8 cellular contexts compared by ENCODE assay signal in genomic region chr6:6407061-6407723, GRCh38.
A peak's percentile ranks its signal among the peaks of the same experiment; 100 is the strongest.
DNase-seq lines count a peak whose midpoint lies in the region; ATAC-seq, FAIRE-seq and TF ChIP-seq lines count a peak whose summit lies in the region.

No MANE protein-coding gene starts in this region.

- TF ChIP-seq RAD21 in GM12878 (IDR thresholded peaks at IDR 0.05; ENCODE audit: insufficient read depth, low read depth, low read length) = 0 out of 2 replicates have a peak, but pooled peaks have one; percentile 8

- SMC1A ChIA-PET in GM12878 (lab: Charles Lee; ENCODE audit: uncharacterized antibody, unreplicated experiment) = interaction anchor here (0.6 to 6.7 kb wide), 33 partner anchors 8 to 275 kb away, joined by 3 to 167 read pairs (median 5); no protein-coding TSS in a partner anchor

- BruUV-seq in GM12878 (replicated peaks; lab: Mats Ljungman, UMichigan) = no TSS peak

- peak; percentile 100 for FAIRE-seq in GM12878 (lab: Jason Lieb, UNC)

- H2AFZ ChIP-seq in GM12878 (ENCODE audit: control insufficient read depth, low read depth, low read length) = peak overlapping the region; percentile 24

- no peaks in the 10 kb centered on the region for H3K27me3 ChIP-seq in GM12878 (replicated peaks in 1 of 2; ENCODE audit: control insufficient read depth in 2 of 2, insufficient read depth in 2 of 2, low read length in 1 of 2)

- intact Hi-C loops in GM12878 (cut with micrococcal nuclease; ENCODE audit: unreplicated experiment) = loop anchor here (1.0 to 5.0 kb wide), 5 partner anchors 15 to 180 kb away; partner anchors contain the start of gene LY86

- ATAC-seq in GM19455 (IDR thresholded peaks at IDR 0.05; ENCODE audit: unreplicated experiment) (peak; percentile 98), HG03196 (IDR thresholded peaks at IDR 0.05; ENCODE audit: unreplicated experiment) (peak; percentile 96), GM12878 (peak; percentile 95)

- peak; percentile 47; the same call in 1 of the 2 replicates for TF ChIP-seq POLR2A in GM12878 (IDR thresholded peaks at IDR 0.05; ENCODE audit: low read depth, low read length)

- peak overlapping the region; percentile 23; the same call in 1 of the 2 replicates for H3K4me3 ChIP-seq in GM12878
- H3K4me3 ChIP-seq in coronary artery = no peak overlapping the region

- H3K9ac ChIP-seq in GM12878 (ENCODE audit: control insufficient read depth, insufficient read depth, low read length) = peak overlapping the region; percentile 1; the same call in 1 of the 2 replicates

- H3K4me1 ChIP-seq in GM12878 (ENCODE audit: control insufficient read depth, insufficient read depth, low read length) = peaks cover 22% of the 10 kb centered on the region

- DNase-seq in GDM1 (lab: John Stamatoyannopoulos, UW) (peak; percentile 26), GM12878 (ENCODE audit: low read depth, low spot score) (peak; percentile 97), NCI-H2196 (lab: John Stamatoyannopoulos, UW; ENCODE audit: unreplicated experiment) (no peak), coronary artery (ENCODE audit: low spot score) (no peak), Ammon's horn (ENCODE audit: low spot score) (no peak), iPS-NIHi7 (ENCODE audit: extremely low spot score) (no peak)

- peak; percentile 76 to 83; a peak in 3 of 4 replicates for TF ChIP-seq EP300 in GM12878 (IDR thresholded peaks at IDR 0.05; ENCODE audit: borderline replicate concordance in 1 of 2, control insufficient read depth in 1 of 2, low read depth in 2 of 2, low read length in 2 of 2)

- RAD21 ChIA-PET in GM12878 (lab: Charles Lee; ENCODE audit: unreplicated experiment) = interaction anchor here (0.7 to 3.7 kb wide), 22 partner anchors 9 to 182 kb away, joined by 3 to 110 read pairs (median 5); partner anchors contain the start of genes F13A1 and LY86

- H3K9me3 ChIP-seq in GM12878 (replicated peaks; ENCODE audit: control insufficient read depth, insufficient read depth, low read length) = no peaks in the 10 kb centered on the region; the same call in 2 of the 3 replicates

- 1% methylated on average over 4 of the region's 4 CpGs for WGBS in GM12878 (ENCODE audit: insufficient coverage, insufficient replicate concordance, low lambda C conversion rate, missing lambda C conversion rate)

- no peaks in the 10 kb centered on the region for H3K79me2 ChIP-seq in GM12878 (ENCODE audit: control insufficient read depth, insufficient read depth, low read length)

- H4K20me1 ChIP-seq in GM12878 (ENCODE audit: control insufficient read depth, insufficient read depth) = no peaks in the 10 kb centered on the region

- CTCF ChIA-PET in GM12878 (lab: Yijun Ruan, JAX) = interaction anchor here (0.7 to 4.0 kb wide), 22 partner anchors 8 to 235 kb away, joined by 3 to 21 read pairs (median 4); no protein-coding TSS in a partner anchor

- in situ Hi-C loops in GM12878 (cut with MboI) = loop anchor here (5.0 kb wide), 1 partner anchor 75 kb away; no protein-coding TSS in a partner anchor

- H3K36me3 ChIP-seq in GM12878 (ENCODE audit: control insufficient read depth in 2 of 2, insufficient read depth in 2 of 2, low read length in 1 of 2) = no peaks in the 10 kb centered on the region

- POLR2A ChIA-PET in GM12878 (lab: Charles Lee) = interaction anchor here (0.6 to 3.9 kb wide), 12 partner anchors 9 to 381 kb away, joined by 3 to 27 read pairs (median 4); no protein-coding TSS in a partner anchor

- H3K27ac ChIP-seq in GM12878 (ENCODE audit: control insufficient read depth, insufficient read depth) (peak overlapping the region; percentile 54), coronary artery (no peak overlapping the region)

- H3K4me2 ChIP-seq in GM12878 (ENCODE audit: control insufficient read depth, insufficient read depth) = peak overlapping the region; percentile 70

- TF ChIP-seq CTCF in GM12878 (IDR thresholded peaks at IDR 0.05 in 2 of 3, conservative IDR thresholded peaks at IDR 0.05 in 1 of 3; ENCODE audit: control insufficient read depth in 2 of 3, extremely low read depth in 1 of 3, insufficient read depth in 1 of 3, low read depth in 3 of 3, low read length in 3 of 3) (no peak), coronary artery (IDR thresholded peaks at IDR 0.05) (no peak)

TF ChIP-seq in GM12878, 131 proteins besides CTCF, POLR2A, EP300 and RAD21 (continues in another document):
- TF ChIP-seq ZBTB11 (CRISPR knock-in tag; IDR thresholded peaks at IDR 0.05) = no peak
- no peak for TF ChIP-seq TAF1 (IDR thresholded peaks at IDR 0.05; ENCODE audit: borderline replicate concordance, low read depth, low read length)
- no peak for TF ChIP-seq NRF1 (conservative IDR thresholded peaks at IDR 0.05; ENCODE audit: low read depth, low read length)
- TF ChIP-seq MTA3 (IDR thresholded peaks at IDR 0.05; ENCODE audit: borderline replicate concordance, low read length) = peak; percentile 89; the same call in 1 of the 2 replicates
- no peak for TF ChIP-seq CEBPZ (IDR thresholded peaks at IDR 0.05; ENCODE audit: low read depth, low read length)
- no peak for TF ChIP-seq ZNF207 (IDR thresholded peaks at IDR 0.05; ENCODE audit: borderline replicate concordance)
- TF ChIP-seq RAD51 (IDR thresholded peaks at IDR 0.05) = no peak
- no peak for TF ChIP-seq ZBTB33 (IDR thresholded peaks at IDR 0.05)
- TF ChIP-seq YY1 (IDR thresholded peaks at IDR 0.05; ENCODE audit: low read depth, low read length) = no peak
- no peak for TF ChIP-seq KLF5 (IDR thresholded peaks at IDR 0.05; ENCODE audit: partially characterized antibody)
- TF ChIP-seq ZNF384 (IDR thresholded peaks at IDR 0.05; ENCODE audit: borderline replicate concordance, low read depth, low read length) = no peak
- TF ChIP-seq SMAD5 (IDR thresholded peaks at IDR 0.05; ENCODE audit: low read depth) = no peak
- TF ChIP-seq RFX5 (IDR thresholded peaks at IDR 0.05; ENCODE audit: low read depth, low read length) = no peak
- TF ChIP-seq NFYA (IDR thresholded peaks at IDR 0.05; ENCODE audit: borderline replicate concordance, low read depth, low read length) = no peak
- peak; percentile 65; the same call in 1 of the 2 replicates for TF ChIP-seq BMI1 (IDR thresholded peaks at IDR 0.05; ENCODE audit: borderline replicate concordance)

Comparison
In these comparisons a context has a peak if more than half of its experiments do, and no peak if none do; other contexts are left out.
1. DNase-seq: peak in GDM1 (single experiment) and GM12878 (single experiment); none in NCI-H2196 (single experiment), coronary artery (single experiment), Ammon's horn (single experiment) and iPS-NIHi7 (single experiment).
2. Peak in every context shown above with its lines, with median percentiles within 50 percentile points of each other: ATAC-seq.